20 cellular contexts compared by ENCODE assay signal in genomic region chr12:88921434-88921833, GRCh38.
DNase-seq lines count a peak whose midpoint lies in the region; ATAC-seq and TF ChIP-seq lines count a peak whose summit lies in the region.
"Had no signal": no experiment of that assay in that cellular context is flagged by ENCODE, and none has a peak within 500 bp of the region (broad histone marks: within the 10 kb centered on the region; RNA-seq: fewer than 3 reads in every experiment).

No MANE protein-coding gene starts in this region.

- no peaks in the 10 kb centered on the region for H3K9me2 ChIP-seq in GM23338 (ENCODE audit: insufficient read depth)
- H3K9me2 ChIP-seq in MM.1S (replicated peaks; ENCODE audit: insufficient read depth, low read length): no peaks in the 10 kb centered on the region

- H4K20me1 ChIP-seq in GM23338 (replicated peaks; ENCODE audit: insufficient read depth) (no peaks in the 10 kb centered on the region), MM.1S (ENCODE audit: insufficient read depth, low read length) (no peaks in the 10 kb centered on the region), neural progenitor cell (ENCODE audit: low read depth) (no peaks in the 10 kb centered on the region)
- H4K20me1 ChIP-seq: BLaER1 had no signal

- H3K27me3 ChIP-seq in GM23338 (ENCODE audit: insufficient read depth) (no peaks in the 10 kb centered on the region), MM.1S (replicated peaks; ENCODE audit: insufficient read depth, low read length) (no peaks in the 10 kb centered on the region; the same call in 1 of the 2 replicates), neural progenitor cell (no peaks in the 10 kb centered on the region)
- H3K27me3 ChIP-seq: BLaER1 had no signal

- no peak overlapping the region for H3K4me3 Mint-ChIP-seq in GM23338
- no peak overlapping the region for H3K4me3 Mint-ChIP-seq in neural progenitor cell
- H3K4me3 Mint-ChIP-seq: CD4-positive, alpha-beta T cell had no signal

- H3K4me1 ChIP-seq in GM23338 (ENCODE audit: insufficient read depth): peaks cover 19% of the 10 kb centered on the region
- peaks cover 12% of the 10 kb centered on the region for H3K4me1 ChIP-seq in MM.1S (ENCODE audit: low read length)
- H3K4me1 ChIP-seq in neural progenitor cell: peaks cover 47% of the 10 kb centered on the region

- H3F3A ChIP-seq in GM23338 (replicated peaks; ENCODE audit: low read depth) (no peaks in the 10 kb centered on the region), MM.1S (ENCODE audit: insufficient read depth, low read length) (no peaks in the 10 kb centered on the region), neural progenitor cell (ENCODE audit: low read depth) (peaks cover 11% of the 10 kb centered on the region)

- H3K9me3 ChIP-seq in MM.1S (replicated peaks; ENCODE audit: insufficient read depth, low read length) (no peaks in the 10 kb centered on the region), neural progenitor cell (ENCODE audit: low read depth) (no peaks in the 10 kb centered on the region)
- H3K9me3 ChIP-seq: BLaER1 had no signal

- H3K27ac Mint-ChIP-seq in GM23338 (no peak overlapping the region), neural progenitor cell (no peak overlapping the region)
- H3K27ac Mint-ChIP-seq: CD4-positive, alpha-beta T cell had no signal

- peaks cover 28% of the 10 kb centered on the region for H3K4me1 Mint-ChIP-seq in GM23338
- peaks cover 10% of the 10 kb centered on the region for H3K4me1 Mint-ChIP-seq in neural progenitor cell

- DNase-seq in GM23338 (ENCODE audit: low spot score) (no peak), MM.1S (no peak), inferior parietal cortex (ENCODE audit: extremely low spot score) (peak; percentile 18), neural progenitor cell (ENCODE audit: low spot score) (peak; percentile 20), SKM-1 (lab: John Stamatoyannopoulos, UW; ENCODE audit: unreplicated experiment) (no peak)
- no peak for DNase-seq in activated CD4-positive, alpha-beta T cell treated with anti-CD3 and anti-CD28 coated beads, Interleukin-2, amount 50 U/mL, for 1 hour
- DNase-seq: CD4-positive, alpha-beta T cell; COR-L47; DND-41; NCI-H1092; NCI-H1436; NCI-H1930; NCI-H345; NCI-H524; NCI-H82; SIG-M5 had no signal

- 0 out of 3 replicates have a peak, but pooled peaks cover 2% of the 10 kb centered on the region for H3K9me3 Mint-ChIP-seq in GM23338
- peaks cover 10% of the 10 kb centered on the region for H3K9me3 Mint-ChIP-seq in neural progenitor cell
- H3K9me3 Mint-ChIP-seq: CD4-positive, alpha-beta T cell had no signal

- no peaks in the 10 kb centered on the region for H3K36me3 ChIP-seq in GM23338 (ENCODE audit: insufficient read depth)
- H3K36me3 ChIP-seq in MM.1S (replicated peaks; ENCODE audit: insufficient read depth, low read length): no peaks in the 10 kb centered on the region
- H3K36me3 ChIP-seq in neural progenitor cell: no peaks in the 10 kb centered on the region
- H3K36me3 ChIP-seq: BLaER1 had no signal

- H3K4me2 ChIP-seq in GM23338: peak overlapping the region; percentile 50
- peak overlapping the region; percentile 28 for H3K4me2 ChIP-seq in MM.1S (ENCODE audit: low read depth, low read length)
- peak overlapping the region; percentile 55 for H3K4me2 ChIP-seq in neural progenitor cell
- H3K4me2 ChIP-seq: BLaER1 had no signal

- H3K4me3 ChIP-seq in GM23338 (no peak overlapping the region), MM.1S (ENCODE audit: low read length) (no peak overlapping the region), neural progenitor cell (peak overlapping the region; percentile 4)
- H3K4me3 ChIP-seq: BLaER1, K562 had no signal

- H3K27me3 Mint-ChIP-seq in GM23338 (ENCODE audit: insufficient read depth, low read depth, poor library complexity) (peaks cover 2% of the 10 kb centered on the region), neural progenitor cell (ENCODE audit: insufficient read depth, low read depth) (peaks cover 5% of the 10 kb centered on the region)
- H3K27me3 Mint-ChIP-seq: CD4-positive, alpha-beta T cell had no signal

- no peaks in the 10 kb centered on the region for H3K36me3 Mint-ChIP-seq in GM23338 (ENCODE audit: low read depth)
- no peaks in the 10 kb centered on the region for H3K36me3 Mint-ChIP-seq in neural progenitor cell

- H3K79me2 ChIP-seq in GM23338 (replicated peaks; ENCODE audit: insufficient read depth): no peaks in the 10 kb centered on the region
- H3K79me2 ChIP-seq in MM.1S (ENCODE audit: low read length): no peaks in the 10 kb centered on the region
- no peaks in the 10 kb centered on the region for H3K79me2 ChIP-seq in neural progenitor cell (ENCODE audit: low read depth)

- ATAC-seq in GM23338 (peak; percentile 61), GM21528 (IDR thresholded peaks at IDR 0.05; ENCODE audit: low FRiP score, unreplicated experiment) (no peak)
- ATAC-seq: K562, Panc1 had no signal

- no peak overlapping the region for H3K9ac ChIP-seq in MM.1S (ENCODE audit: low read length)
- H3K9ac ChIP-seq in neural progenitor cell: no peak overlapping the region
- H3K9ac ChIP-seq: BLaER1 had no signal

- TF ChIP-seq CTCF in GM23338 (conservative IDR thresholded peaks at IDR 0.05; ENCODE audit: low read depth in 2 of 2): no peak
- no peak for TF ChIP-seq CTCF in MM.1S (IDR thresholded peaks at IDR 0.05; ENCODE audit: low read length)
- no peak for TF ChIP-seq CTCF in neural progenitor cell (IDR thresholded peaks at IDR 0.05)

- H2AFZ ChIP-seq in GM23338 (no peak overlapping the region), MM.1S (ENCODE audit: low read length) (no peak overlapping the region), neural progenitor cell (replicated peaks) (no peak overlapping the region)

- H3K27ac ChIP-seq in GM23338 (ENCODE audit: low read depth) (no peak overlapping the region), MM.1S (ENCODE audit: low read length) (no peak overlapping the region), neural progenitor cell (peak overlapping the region; percentile 41)
- H3K27ac ChIP-seq: BLaER1 had no signal

TF ChIP-seq in GM23338, 12 proteins besides CTCF, POLR2A, EP300 and RAD21:
- no peak for TF ChIP-seq POLR2AphosphoS5 (IDR thresholded peaks at IDR 0.05; ENCODE audit: low read depth)
- no peak for TF ChIP-seq EZH2 (IDR thresholded peaks at IDR 0.05; ENCODE audit: low read depth, unreplicated experiment)
- no peak for TF ChIP-seq ETS1 (IDR thresholded peaks at IDR 0.05)
TF ChIP-seq in GM23338: peak in this region for 0.

Comparison
In these comparisons a context has a peak if more than half of its experiments do, and no peak if none do; other contexts are left out.
1. DNase-seq: peak in inferior parietal cortex (single experiment) and neural progenitor cell (single experiment); none in GM23338 (single experiment), MM.1S (single experiment), SKM-1 (single experiment) and activated CD4-positive, alpha-beta T cell treated with anti-CD3 and anti-CD28 coated beads, Interleukin-2, amount 50 U/mL, for 1 hour (single experiment).
2. Peak in every context shown above with its lines, with median percentiles within 50 percentile points of each other: H3K4me2 ChIP-seq.